In the genomic region with DNA sequence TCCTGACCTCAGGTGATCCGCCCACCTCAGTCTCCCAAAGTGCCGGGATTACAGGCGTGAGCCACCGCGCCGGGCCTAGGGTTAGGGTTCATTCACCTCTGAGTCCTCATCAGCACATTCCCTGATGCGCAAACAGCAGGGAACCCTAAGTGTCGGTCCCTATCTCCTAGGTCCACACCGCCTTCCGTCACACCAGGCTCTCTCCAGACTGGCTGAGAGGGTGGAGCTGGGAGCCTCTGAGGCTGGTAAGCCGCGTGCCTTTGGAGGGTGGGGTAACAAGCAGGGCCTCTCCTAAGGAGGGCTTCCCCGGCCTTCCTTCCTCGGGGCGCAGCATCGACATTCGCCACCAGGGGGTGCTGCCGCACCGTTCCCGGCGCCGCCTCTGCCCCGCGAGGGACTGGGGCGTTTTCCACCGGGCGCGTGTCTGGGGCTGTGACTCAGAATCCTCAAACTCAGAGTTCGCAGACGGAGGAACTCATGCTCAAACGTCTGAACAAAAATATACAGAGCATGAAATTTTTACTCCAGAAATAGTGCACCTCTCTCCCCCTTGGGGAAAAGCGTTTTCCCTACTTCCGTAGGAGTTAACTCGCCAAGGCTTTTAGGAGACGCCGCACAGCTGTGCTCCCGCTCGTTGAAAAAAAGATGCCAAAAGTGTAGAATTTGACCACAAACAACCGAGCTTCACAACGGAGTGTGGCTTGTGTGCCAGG, we compare ENCODE assay signal across 8 cellular contexts.
DNase-seq lines count a peak whose midpoint lies in the region; ATAC-seq, FAIRE-seq and TF ChIP-seq lines count a peak whose summit lies in the region.

No MANE protein-coding gene starts in this region.

- H3K79me2 ChIP-seq in H1 (ENCODE audit: control insufficient read depth in 1 of 2, insufficient read depth in 2 of 2, low read length in 2 of 2) = no peaks in the 10 kb centered on the region

- H2BK120ac ChIP-seq in H1 (replicated peaks; ENCODE audit: low read depth, low read length) (no peak overlapping the region), mesenchymal stem cell (ENCODE audit: low read depth, low read length) (no peak overlapping the region)

- peak overlapping the region in 1 of 2 experiments; percentile 59; a peak in 3 of 4 replicates for H3K4me2 ChIP-seq in H1 (ENCODE audit: insufficient read depth in 1 of 2, low read depth in 2 of 2, low read length in 2 of 2)
- peak overlapping the region; percentile 36 for H3K4me2 ChIP-seq in mesenchymal stem cell (ENCODE audit: low read length, poor library complexity, severe bottlenecking)

- H3K4me3 ChIP-seq in H1 (ENCODE audit: extremely low read depth in 1 of 4, insufficient read depth in 2 of 4, low read depth in 3 of 4, low read length in 4 of 4) (peak overlapping the region in 3 of 4 experiments; percentile 14 to 49 (median 29); a peak in 3 of 8 replicates), mesenchymal stem cell (ENCODE audit: insufficient read depth in 1 of 2, low read depth in 1 of 2, low read length in 2 of 2) (peak overlapping the region in 1 of 2 experiments; percentile 48)

- H3K14ac ChIP-seq in H1 (ENCODE audit: insufficient read length) = no peak overlapping the region
- H3K14ac ChIP-seq in mesenchymal stem cell (ENCODE audit: low read length in 2 of 2) = no peak overlapping the region

- no peak overlapping the region for H4K5ac ChIP-seq in H1 (ENCODE audit: insufficient read length, low read depth, low read length)

- H4K91ac ChIP-seq in H1 (replicated peaks; ENCODE audit: insufficient read length, low read length) (no peak overlapping the region), mesenchymal stem cell (ENCODE audit: low read length) (no peak overlapping the region)

- TF ChIP-seq POLR2A in H1 (IDR thresholded peaks at IDR 0.05; ENCODE audit: control extremely low read depth in 1 of 2, low read depth in 2 of 2, low read length in 2 of 2) = no peak

- peaks cover 0 to 32% (median 18%) of the 10 kb centered on the region in 4 experiments; a peak in 5 of 7 replicates for H3K27me3 ChIP-seq in H1 (replicated peaks in 1 of 4; ENCODE audit: control insufficient read depth in 3 of 4, extremely low read depth in 1 of 4, insufficient read depth in 3 of 4, low read length in 3 of 4)
- no peaks in the 10 kb centered on the region for H3K27me3 ChIP-seq in mesenchymal stem cell (ENCODE audit: control insufficient read depth in 1 of 2, insufficient read depth in 1 of 2, low read length in 2 of 2)

- H3K79me1 ChIP-seq in H1 (ENCODE audit: low read depth, low read length) = no peaks in the 10 kb centered on the region
- H3K79me1 ChIP-seq in mesenchymal stem cell (replicated peaks; ENCODE audit: low read length, poor library complexity, severe bottlenecking) = no peaks in the 10 kb centered on the region

- no peak overlapping the region for H3K9ac ChIP-seq in H1 (replicated peaks in 1 of 4; ENCODE audit: extremely low read depth in 1 of 4, low read depth in 3 of 4, low read length in 3 of 4)
- H3K9ac ChIP-seq in mesenchymal stem cell (ENCODE audit: low read length) = peak overlapping the region; percentile 75

- H2BK20ac ChIP-seq in H1 (ENCODE audit: low read length) = no peak overlapping the region

- H2AFZ ChIP-seq in H1 (ENCODE audit: low read length) = no peak overlapping the region
- H2AFZ ChIP-seq in mesenchymal stem cell (ENCODE audit: low read depth, low read length) = no peak overlapping the region

- H3K4me1 ChIP-seq in H1 (replicated peaks in 1 of 4; ENCODE audit: control insufficient read depth in 3 of 4, insufficient read depth in 4 of 4, low read length in 3 of 4) (peaks cover 4 to 7% (median 4%) of the 10 kb centered on the region in 4 experiments; a peak in 6 of 7 replicates), mesenchymal stem cell (ENCODE audit: control insufficient read depth, insufficient read depth, low read depth, low read length) (peaks cover 19% of the 10 kb centered on the region)

- peaks cover 2% of the 10 kb centered on the region; the same call in 1 of the 2 replicates for H3K23me2 ChIP-seq in H1 (ENCODE audit: low read depth, low read length)

- no peak for TF ChIP-seq EP300 in H1 (IDR thresholded peaks at IDR 0.05; ENCODE audit: borderline replicate concordance in 1 of 2, low read depth in 2 of 2, low read length in 2 of 2)

- 22% methylated on average over 40 of the region's 40 CpGs; no CpG with 5 or more reads in 1 of the 2 experiments for WGBS in H1 (ENCODE audit: extremely low coverage in 1 of 2, insufficient coverage in 1 of 2, insufficient read length in 1 of 2, insufficient replicate concordance in 2 of 2, low coverage in 1 of 2, low lambda C conversion rate in 2 of 2, missing lambda C conversion rate in 1 of 2), 2 experiments
- 4% methylated on average over 36 of the region's 40 CpGs for WGBS in mesenchymal stem cell

- H2BK15ac ChIP-seq in H1 (ENCODE audit: low read length) = no peak overlapping the region
- H2BK15ac ChIP-seq in mesenchymal stem cell (ENCODE audit: low read depth, poor library complexity, severe bottlenecking) = peak overlapping the region; percentile 68

- H4K8ac ChIP-seq in H1 (ENCODE audit: extremely low read depth, insufficient read depth, low read length) (no peak overlapping the region), mesenchymal stem cell (ENCODE audit: low read length) (peak overlapping the region; percentile 45)

- H3K4ac ChIP-seq in H1 (replicated peaks; ENCODE audit: insufficient read length, low read depth, low read length) = no peak overlapping the region
- peak overlapping the region; percentile 50 to 55 for H3K4ac ChIP-seq in mesenchymal stem cell (ENCODE audit: low read depth in 1 of 2, low read length in 2 of 2)

- H3K27ac ChIP-seq in H1 (ENCODE audit: low read depth, low read length) = no peak overlapping the region
- no peak overlapping the region for H3K27ac ChIP-seq in mesenchymal stem cell (ENCODE audit: low read length, poor library complexity, severe bottlenecking)

- H3K18ac ChIP-seq in H1 (ENCODE audit: extremely low read depth, low read length) = no peak overlapping the region
- H3K18ac ChIP-seq in mesenchymal stem cell (ENCODE audit: low read depth in 1 of 2, low read length in 2 of 2) = peak overlapping the region; percentile 52 to 69

- no peak overlapping the region for H3K23ac ChIP-seq in H1 (ENCODE audit: insufficient read length)
- peak overlapping the region in 1 of 2 experiments; percentile 51 for H3K23ac ChIP-seq in mesenchymal stem cell (ENCODE audit: low read length in 2 of 2)

- H3K56ac ChIP-seq in H1 (replicated peaks; ENCODE audit: insufficient read length, low read depth, low read length) = no peak overlapping the region

- ATAC-seq in GM18868 (IDR thresholded peaks at IDR 0.05; ENCODE audit: unreplicated experiment) (peak; percentile 91), HG03196 (IDR thresholded peaks at IDR 0.05; ENCODE audit: unreplicated experiment) (peak; percentile 72)

- H2AK5ac ChIP-seq in H1 (ENCODE audit: low read depth, low read length) (no peak overlapping the region), mesenchymal stem cell (ENCODE audit: low read length, severe bottlenecking) (no peak overlapping the region)

- no peak for FAIRE-seq in H1 (lab: Jason Lieb, UNC)

- peak; percentile 60 for DNase-seq in AG09319 (ENCODE audit: extremely low read depth, low read depth)
- DNase-seq in NCI-H82 treated with DMSO at 0.1 percent for 48 hours (lab: John Stamatoyannopoulos, UW; ENCODE audit: unreplicated experiment) = peak; percentile 38
- DNase-seq in activated CD8-positive, alpha-beta memory T cell treated with anti-CD3 and anti-CD28 coated beads for 4 hours (ENCODE audit: low read depth in 2 of 2) = peak; percentile 58 to 61
- peak; percentile 80 to 99 for DNase-seq in H1 (ENCODE audit: low read depth in 1 of 2, low spot score in 2 of 2)
- peak; percentile 87 for DNase-seq in mesenchymal stem cell
- peak; percentile 59 for DNase-seq in stimulated activated CD8-positive, alpha-beta memory T cell treated with anti-CD3 and anti-CD28 coated beads, Interleukin-12 subunit alpha, Interleukin-12 subunit beta, amount 100 ng/mL, for 24 hours (ENCODE audit: extremely low read depth)

- H2BK5ac ChIP-seq in H1 (ENCODE audit: low read depth, low read length) = no peak overlapping the region
- H2BK5ac ChIP-seq in mesenchymal stem cell (ENCODE audit: low read depth, low read length, poor library complexity, severe bottlenecking) = no peak overlapping the region

- CTCF ChIA-PET in H1 (lab: Charles Lee; ENCODE audit: partially characterized antibody) = interaction anchor here (0.5 to 8.7 kb wide), 76 partner anchors 10 to 412 kb away, joined by 3 to 106 read pairs (median 4); partner anchors contain the start of genes ASAP2 and IAH1

- H2BK12ac ChIP-seq in H1 (ENCODE audit: low read depth, low read length) (no peak overlapping the region), mesenchymal stem cell (ENCODE audit: low read length in 2 of 2) (peak overlapping the region; percentile 81 to 96)

- peak; percentile 96 for TF ChIP-seq CTCF in AG09319 (IDR thresholded peaks at IDR 0.05; ENCODE audit: low read depth, low read length)
- peak in 2 of 3 experiments; percentile 92 to 95; a peak in 3 of 4 replicates for TF ChIP-seq CTCF in H1 (IDR thresholded peaks at IDR 0.05; ENCODE audit: control extremely low read depth in 1 of 3, insufficient read depth in 1 of 3, low read depth in 1 of 3, low read length in 3 of 3)

- H3K36me3 ChIP-seq in H1 (ENCODE audit: control insufficient read depth in 2 of 4, insufficient read depth in 4 of 4, low read length in 3 of 4) (no peaks in the 10 kb centered on the region), mesenchymal stem cell (ENCODE audit: control insufficient read depth in 1 of 2, insufficient read depth in 2 of 2, low read depth in 1 of 2, low read length in 2 of 2) (no peaks in the 10 kb centered on the region)

- H3K9me3 ChIP-seq in H1 (ENCODE audit: insufficient read depth in 2 of 2, low read depth in 1 of 2, low read length in 1 of 2) = no peaks in the 10 kb centered on the region
- H3K9me3 ChIP-seq in mesenchymal stem cell (ENCODE audit: control insufficient read depth, low read length) = no peaks in the 10 kb centered on the region

- peaks cover 0 to 4% of the 10 kb centered on the region in 2 experiments for H4K20me1 ChIP-seq in H1 (replicated peaks in 1 of 2; ENCODE audit: control insufficient read depth in 1 of 2, insufficient read depth in 2 of 2, low read length in 2 of 2)

- peak; percentile 97 to 98 for TF ChIP-seq RAD21 in H1 (IDR thresholded peaks at IDR 0.05 in 1 of 2, conservative IDR thresholded peaks at IDR 0.05 in 1 of 2; ENCODE audit: low read depth in 2 of 2, low read length in 2 of 2)

- POLR2A ChIA-PET in H1 (lab: Charles Lee; ENCODE audit: partially characterized antibody) = interaction anchor here (1.1 to 1.2 kb wide), 2 partner anchors 62 to 280 kb away, joined by 3 read pairs; no protein-coding TSS in a partner anchor

TF ChIP-seq in H1, 55 proteins besides CTCF, POLR2A, EP300 and RAD21 (continues in another document):
- TF ChIP-seq SIRT6 (IDR thresholded peaks at IDR 0.05; ENCODE audit: low read length) (no peak), POLR2AphosphoS5 (IDR thresholded peaks at IDR 0.05; ENCODE audit: low read depth, low read length) (peak; percentile 84), CREB1 (IDR thresholded peaks at IDR 0.05) (peak; percentile 47; the same call in 1 of the 2 replicates), SP4 (IDR thresholded peaks at IDR 0.05; ENCODE audit: low read length) (no peak), TAF1 (IDR thresholded peaks at IDR 0.05; ENCODE audit: low read depth, low read length) (0 out of 2 replicates have a peak, but pooled peaks have one; percentile 25)

Comparison
In these comparisons a context has a peak if more than half of its experiments do, and no peak if none do; other contexts are left out.
1. DNase-seq: peak in every context shown above with its lines; median percentile 90 in H1; 87 in mesenchymal stem cell; 60 in AG09319; 60 in activated CD8-positive, alpha-beta memory T cell treated with anti-CD3 and anti-CD28 coated beads for 4 hours; 59 in stimulated activated CD8-positive, alpha-beta memory T cell treated with anti-CD3 and anti-CD28 coated beads, Interleukin-12 subunit alpha, Interleukin-12 subunit beta, amount 100 ng/mL, for 24 hours; 38 in NCI-H82 treated with DMSO at 0.1 percent for 48 hours.